In genomic region chr1:89022167-89022959, GRCh38 we compare ENCODE assay signal across 8 cellular contexts. TPM values are rescaled to one million over a fixed set of nuclear protein-coding genes. Genes with fewer than 3 reads are reported as not detected.
DNase-seq lines count a peak whose midpoint lies in the region; ATAC-seq and TF ChIP-seq lines count a peak whose summit lies in the region.

GBP3 (minus strand) TSS chr1:89022866; CDS start chr1:89020721, 2,145 bp downstream.

- ATAC-seq in GM21526 (IDR thresholded peaks at IDR 0.05; ENCODE audit: low FRiP score, unreplicated experiment) (peak; percentile 64), T-cell (replicated peaks in 1 of 4) (peak; percentile 70 to 82 (median 77))

- no peak for TF ChIP-seq POLR2A in erythroblast (IDR thresholded peaks at IDR 0.05; ENCODE audit: low read length)

- CTCF ChIA-PET in T-cell (lab: Charles Lee): interaction anchor here (0.6 to 2.3 kb wide), 10 partner anchors 24 to 339 kb away, joined by 3 to 15 read pairs (median 6); no protein-coding TSS in a partner anchor

- H3K4me1 Mint-ChIP-seq in T-cell (peaks cover 43 to 58% (median 54%) of the 10 kb centered on the region in 3 donors), nephron (peaks cover 21% of the 10 kb centered on the region)

- POLR2A ChIA-PET in T-cell (lab: Charles Lee): interaction anchor here (0.5 to 1.7 kb wide), 11 partner anchors 12 to 475 kb away, joined by 3 to 10 read pairs (median 3); partner anchors contain the start of gene GBP1 (in 1 of the 2)

- DNase-seq in EH (ENCODE audit: low read depth) (peak; percentile 69), T-cell (peak in 3 of 34 experiments; percentile 1 to 18 (median 3)), erythroblast (lab: John Stamatoyannopoulos, UW) (peak; percentile 37 to 64), cerebellar nuclear complex (lab: John Stamatoyannopoulos, UW) (no peak), Ammon's horn (ENCODE audit: low spot score) (no peak)
- peak; percentile 55 for DNase-seq in Jurkat, Clone E6-1 (ENCODE audit: low read depth, low spot score)

- no peak for TF ChIP-seq CTCF in nephron (IDR thresholded peaks at IDR 0.05; ENCODE audit: unreplicated experiment in 3 of 3)

- peak within 1 kb of the TSS; percentile 95 to 97 for H3K27ac Mint-ChIP-seq in T-cell
- peak within 1 kb of the TSS; percentile 79 to 95 (median 89) for H3K27ac Mint-ChIP-seq in nephron

- H3K27me3 Mint-ChIP-seq in T-cell (no peaks in the 10 kb centered on the region), nephron (ENCODE audit: low read depth) (no peaks in the 10 kb centered on the region)

- peak within 1 kb of the TSS; percentile 80 to 96 (median 92) for H3K4me3 Mint-ChIP-seq in T-cell
- H3K4me3 Mint-ChIP-seq in nephron: peak within 1 kb of the TSS in 2 of 3 experiments; percentile 76

- H3K4me3 ChIP-seq in Jurkat, Clone E6-1 (ENCODE audit: low read length): peak within 1 kb of the TSS; percentile 61

- H3K36me3 Mint-ChIP-seq in T-cell: peaks cover 44% of the 10 kb centered on the region
- no peaks in the 10 kb centered on the region for H3K36me3 Mint-ChIP-seq in nephron (ENCODE audit: low read depth)

- H3K9me3 Mint-ChIP-seq in T-cell (peaks cover 5 to 11% (median 11%) of the 10 kb centered on the region in 3 donors), nephron (peaks cover 5% of the 10 kb centered on the region)

RNA-seq across cellular contexts. Expression of gene GBP3, which starts in this region (rescaled TPM):
- 11.4 TPM for polyA plus RNA-seq in Jurkat, Clone E6-1 (2012; ENCODE audit: insufficient read depth, insufficient read length)
- total RNA-seq in T-cell: 10 to 100 TPM; 26.7 to 52.0 (median 39.2) TPM

Comparison
In these comparisons a context has a peak if more than half of its experiments do, and no peak if none do; other contexts are left out.
1. DNase-seq: peak in EH (single experiment), Jurkat, Clone E6-1 (single experiment) and erythroblast (2 of 2); none in cerebellar nuclear complex (0 of 2) and Ammon's horn (single experiment).